In the genomic region with DNA sequence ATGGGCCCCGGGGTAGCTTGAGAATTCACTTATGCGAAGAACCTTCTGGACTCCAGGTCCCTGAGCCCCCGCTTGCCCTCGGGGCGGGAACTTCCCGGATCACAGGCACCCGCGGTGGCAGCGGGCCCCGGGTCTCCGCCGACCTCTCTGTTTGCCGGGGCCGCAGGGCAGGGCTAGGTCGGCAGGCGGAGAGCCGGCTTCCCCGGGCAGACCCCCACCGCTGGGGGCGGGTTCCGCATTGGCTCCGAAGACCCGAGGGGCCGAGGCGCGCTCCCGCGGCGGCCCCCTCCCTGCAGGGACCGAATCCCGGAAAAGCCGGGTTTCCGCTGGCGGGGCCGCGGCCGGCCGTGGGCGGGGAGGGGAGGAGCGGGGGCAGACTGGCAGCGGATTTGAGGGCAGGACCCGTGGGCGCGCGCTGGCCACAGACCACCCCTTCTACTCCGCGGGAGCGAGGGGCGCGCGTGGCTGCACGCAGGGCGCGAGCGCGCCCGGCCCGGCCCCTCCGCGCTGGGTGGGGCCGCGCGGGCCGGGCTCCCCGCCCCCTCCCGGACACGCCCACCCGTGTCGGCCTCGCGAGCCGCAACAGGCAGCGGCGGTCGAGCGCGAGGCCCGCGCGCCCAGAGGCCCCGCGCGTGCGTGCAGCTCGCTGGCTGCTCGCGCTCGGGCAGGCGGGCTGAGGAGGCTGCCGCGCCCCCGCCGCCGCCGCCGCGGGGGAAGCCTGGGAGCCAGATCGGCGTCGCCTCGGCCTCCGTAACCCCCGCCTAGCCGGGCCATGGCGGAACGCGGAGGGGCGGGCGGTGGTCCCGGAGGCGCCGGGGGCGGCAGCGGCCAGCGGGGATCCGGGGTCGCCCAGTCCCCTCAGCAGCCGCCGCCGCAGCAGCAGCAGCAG, we compare ENCODE assay signal across 8 cellular contexts. TPM values are rescaled to one million over a fixed set of nuclear protein-coding genes. Genes with fewer than 3 reads are reported as not detected.
DNase-seq lines count a peak whose midpoint lies in the region; ATAC-seq and TF ChIP-seq lines count a peak whose summit lies in the region.

A gene (plus strand): TSS at position 558 of the 889 bp plus-strand sequence. CDS start 215 bp downstream, at position 773.

- ATAC-seq in HG02588 (IDR thresholded peaks at IDR 0.05; ENCODE audit: unreplicated experiment), result peak; percentile 54
- peak; percentile 85 to 93 for ATAC-seq in lower lobe of right lung
- no peak for ATAC-seq in HG03565 (IDR thresholded peaks at IDR 0.05; ENCODE audit: unreplicated experiment)

- H3K27ac ChIP-seq in lower lobe of right lung, result peak within 1 kb of the TSS; percentile 91

- peaks cover 62% of the 10 kb centered on the region for H3K36me3 ChIP-seq in lower lobe of right lung

- TF ChIP-seq CTCF in GM10248 (IDR thresholded peaks at IDR 0.05; ENCODE audit: control extremely low read depth, extremely low read depth, low read depth, missing control alignments) (no peak), lower lobe of right lung (IDR thresholded peaks at IDR 0.05) (no peak)

- POLR2A ChIA-PET in GM10248 (lab: Yijun Ruan, JAX), result interaction anchor here (0.6 to 1.4 kb wide), 4 partner anchors 10 to 35 kb away, joined by 3 to 4 read pairs (median 3); no protein-coding TSS in a partner anchor

- peak; percentile 90 for DNase-seq in GM10248 (ENCODE audit: extremely low spot score)
- DNase-seq in NCI-H2196 treated with DMSO at 0.1 percent for 48 hours (lab: John Stamatoyannopoulos, UW; ENCODE audit: unreplicated experiment), result peak; percentile 28
- DNase-seq in activated CD8-positive, alpha-beta memory T cell treated with anti-CD3 and anti-CD28 coated beads for 1 hour (ENCODE audit: extremely low read depth in 1 of 2, low read depth in 1 of 2), result peak; percentile 46 to 65
- DNase-seq in effector CD4-positive, alpha-beta T cell, result peak; percentile 66
- DNase-seq in lower lobe of right lung, result peak; percentile 88
- DNase-seq in stimulated activated CD4-positive, alpha-beta T cell treated with anti-CD3 and anti-CD28 coated beads, TNF-alpha, amount 100 ng/mL, for 4 hours (ENCODE audit: low read depth in 3 of 3), result peak; percentile 64 to 69 (median 65)

- H3K4me1 ChIP-seq in lower lobe of right lung, result peaks cover 40% of the 10 kb centered on the region

- peak within 1 kb of the TSS; percentile 81 for H3K4me3 ChIP-seq in lower lobe of right lung

- no peaks in the 10 kb centered on the region for H3K9me3 ChIP-seq in lower lobe of right lung

- intact Hi-C loops in lower lobe of right lung (cut with DNase I), result no loop called here

- no peaks in the 10 kb centered on the region for H3K27me3 ChIP-seq in lower lobe of right lung (ENCODE audit: low read depth)

- CTCF ChIA-PET in GM10248 (lab: Yijun Ruan, JAX), result interaction anchor here (0.6 to 8.7 kb wide), 18 partner anchors 9 to 185 kb away, joined by 3 to 143 read pairs (median 6); a partner anchor contains a TSS

RNA-seq across cellular contexts. Expression of the gene that starts here (rescaled TPM):
- total RNA-seq in lower lobe of right lung, result 50.8 TPM

Comparison
In these comparisons a context has a peak if more than half of its experiments do, and no peak if none do; other contexts are left out.
1. DNase-seq: peak in every context shown above with its lines; median percentile 90 in GM10248; 88 in lower lobe of right lung; 66 in effector CD4-positive, alpha-beta T cell; 65 in stimulated activated CD4-positive, alpha-beta T cell treated with anti-CD3 and anti-CD28 coated beads, TNF-alpha, amount 100 ng/mL, for 4 hours; 56 in activated CD8-positive, alpha-beta memory T cell treated with anti-CD3 and anti-CD28 coated beads for 1 hour; 28 in NCI-H2196 treated with DMSO at 0.1 percent for 48 hours.